In genomic region chr1:194466706-194467105, GRCh38 we compare ENCODE assay signal across 1 cellular context.
TF ChIP-seq lines count a peak whose summit lies in the region.

No MANE protein-coding gene starts in this region.

TF ChIP-seq in neural cell, 6 proteins besides CTCF, POLR2A, EP300 and RAD21:
- no peak for TF ChIP-seq SMC3 (conservative IDR thresholded peaks at IDR 0.05; ENCODE audit: poor library complexity)
- no peak for TF ChIP-seq MXI1 (conservative IDR thresholded peaks at IDR 0.05; ENCODE audit: poor library complexity, severe bottlenecking)
- no peak for TF ChIP-seq EZH2 (IDR thresholded peaks at IDR 0.05; ENCODE audit: borderline replicate concordance, insufficient read depth, low read length, poor library complexity, severe bottlenecking)
